In genomic region chr3:184262927-184263179, GRCh38 we compare ENCODE assay signal across 1 cellular context.
TF ChIP-seq lines count a peak whose summit lies in the region.

No MANE protein-coding gene starts in this region.

TF ChIP-seq in GM23338, 12 proteins besides CTCF, POLR2A, EP300 and RAD21 (continued from another document):
- no peak for TF ChIP-seq ZNF331 (CRISPR knock-in tag; IDR thresholded peaks at IDR 0.05; ENCODE audit: low read depth)
